16 cellular contexts compared by ENCODE assay signal in genomic region chr3:41808152-41808551, GRCh38.
A peak's percentile ranks its signal among the peaks of the same experiment; 100 is the strongest.
DNase-seq lines count a peak whose midpoint lies in the region; ATAC-seq and TF ChIP-seq lines count a peak whose summit lies in the region.
"Had no signal": no experiment of that assay in that cellular context is flagged by ENCODE, and none has a peak within 500 bp of the region (broad histone marks: within the 10 kb centered on the region; RNA-seq: fewer than 3 reads in every experiment).

No MANE protein-coding gene starts in this region.

- no peak overlapping the region for H3K4me3 ChIP-seq in SJCRH30
- H3K4me3 ChIP-seq in fibroblast of lung (replicated peaks in 1 of 4; ENCODE audit: control extremely low read depth in 1 of 4, insufficient read depth in 1 of 4, low read depth in 3 of 4, low read length in 4 of 4), result no peak overlapping the region
- no peak overlapping the region for H3K4me3 ChIP-seq in smooth muscle cell

- H3K4me2 ChIP-seq in fibroblast of lung (ENCODE audit: extremely low read depth, insufficient read depth, low read length), result no peak overlapping the region
- peak overlapping the region; percentile 45 for H3K4me2 ChIP-seq in smooth muscle cell

- H3K27ac ChIP-seq in SJCRH30, result peak overlapping the region; percentile 29; the same call in 1 of the 2 replicates
- H3K27ac ChIP-seq in fibroblast of lung (ENCODE audit: insufficient read depth, low read length), result no peak overlapping the region
- no peak overlapping the region for H3K27ac ChIP-seq in smooth muscle cell (ENCODE audit: low read depth)
- H3K27ac ChIP-seq: 22Rv1 had no signal

- H3K27me3 ChIP-seq in SJCRH30 (no peaks in the 10 kb centered on the region), fibroblast of lung (ENCODE audit: control insufficient read depth, insufficient read depth, low read length) (no peaks in the 10 kb centered on the region), smooth muscle cell (ENCODE audit: low read depth) (no peaks in the 10 kb centered on the region)

- no peaks in the 10 kb centered on the region for H3K4me1 Mint-ChIP-seq in activated CD8-positive, alpha-beta memory T cell treated with anti-CD3 and anti-CD28 coated beads, Interleukin-2, amount 10 ng/mL, durations not matched to agents 7 days and 5 days
- H3K4me1 Mint-ChIP-seq: memory B cell had no signal

- WGBS in smooth muscle cell (ENCODE audit: low lambda C conversion rate), result 47% methylated on average over 1 of the region's 1 CpG

- peak; percentile 2 for DNase-seq in DMS79 treated with DMSO at 0.1 percent for 48 hours (lab: John Stamatoyannopoulos, UW)
- no peak for DNase-seq in DMS79 (lab: John Stamatoyannopoulos, UW)
- DNase-seq in SJCRH30, result peak; percentile 40 to 64
- DNase-seq in fibroblast of lung (ENCODE audit: low read depth in 2 of 2), result peak; percentile 36 to 76
- DNase-seq in smooth muscle cell (lab: John Stamatoyannopoulos, UW; ENCODE audit: unreplicated experiment), result no peak
- DNase-seq in activated CD8-positive, alpha-beta memory T cell treated with anti-CD3 and anti-CD28 coated beads, Interleukin-2, amount 10 ng/mL, durations not matched to agents 7 days and 5 days, result no peak
- DNase-seq in NCI-H146 treated with DMSO at 0.1 percent for 48 hours (lab: John Stamatoyannopoulos, UW; ENCODE audit: unreplicated experiment), result no peak
- DNase-seq: activated CD8-positive, alpha-beta memory T cell treated with anti-CD3 and anti-CD28 coated beads for 24 hours; activated naive CD4-positive, alpha-beta T cell treated with anti-CD3 and anti-CD28 coated beads, Interleukin-2, amount 50 U/mL, for 16 hours; cortex of kidney; NCI-H146; substantia nigra; T-helper 9 cell had no signal

- peaks cover 9% of the 10 kb centered on the region for H3K4me1 ChIP-seq in SJCRH30
- no peaks in the 10 kb centered on the region for H3K4me1 ChIP-seq in fibroblast of lung (ENCODE audit: control insufficient read depth, extremely low read depth, insufficient read depth, low read length)
- H3K4me1 ChIP-seq in smooth muscle cell (ENCODE audit: low read depth), result no peaks in the 10 kb centered on the region

- H4K20me1 ChIP-seq in fibroblast of lung (ENCODE audit: control insufficient read depth, extremely low read depth, insufficient read depth, low read length), result no peaks in the 10 kb centered on the region
- no peaks in the 10 kb centered on the region for H4K20me1 ChIP-seq in smooth muscle cell (ENCODE audit: low read depth)

- TF ChIP-seq CTCF in fibroblast of lung (conservative IDR thresholded peaks at IDR 0.05 in 1 of 2, IDR thresholded peaks at IDR 0.05 in 1 of 2; ENCODE audit: low read depth in 1 of 2, low read length in 2 of 2) (no peak), smooth muscle cell (IDR thresholded peaks at IDR 0.05; ENCODE audit: borderline replicate concordance, insufficient read depth, poor library complexity, severe bottlenecking) (no peak)

- H3K4me3 Mint-ChIP-seq in activated CD8-positive, alpha-beta memory T cell treated with anti-CD3 and anti-CD28 coated beads, Interleukin-2, amount 10 ng/mL, durations not matched to agents 7 days and 5 days, result no peak overlapping the region
- H3K4me3 Mint-ChIP-seq: memory B cell had no signal

- no peaks in the 10 kb centered on the region for H3K9me3 ChIP-seq in SJCRH30 (replicated peaks)
- no peaks in the 10 kb centered on the region for H3K9me3 ChIP-seq in fibroblast of lung (ENCODE audit: control insufficient read depth, insufficient read depth, low read depth, low read length)
- no peaks in the 10 kb centered on the region for H3K9me3 ChIP-seq in smooth muscle cell (replicated peaks; ENCODE audit: low read depth)

- no peaks in the 10 kb centered on the region for H3K36me3 Mint-ChIP-seq in activated CD8-positive, alpha-beta memory T cell treated with anti-CD3 and anti-CD28 coated beads, Interleukin-2, amount 10 ng/mL, durations not matched to agents 7 days and 5 days

- H3F3A ChIP-seq in smooth muscle cell (ENCODE audit: low read depth), result no peaks in the 10 kb centered on the region

- CTCF ChIA-PET in activated CD8-positive, alpha-beta memory T cell treated with anti-CD3 and anti-CD28 coated beads, Interleukin-2, amount 10 ng/mL, durations not matched to agents 7 days and 5 days (lab: Charles Lee), result no interaction called here

- no peaks in the 10 kb centered on the region for H3K27me3 Mint-ChIP-seq in activated CD8-positive, alpha-beta memory T cell treated with anti-CD3 and anti-CD28 coated beads, Interleukin-2, amount 10 ng/mL, durations not matched to agents 7 days and 5 days
- H3K27me3 Mint-ChIP-seq: memory B cell had no signal

- H3K79me2 ChIP-seq in fibroblast of lung (ENCODE audit: control insufficient read depth, insufficient read depth, low read length), result no peaks in the 10 kb centered on the region
- H3K79me2 ChIP-seq in smooth muscle cell (ENCODE audit: low read depth), result no peaks in the 10 kb centered on the region

- H2AFZ ChIP-seq in fibroblast of lung (ENCODE audit: low read length) (no peak overlapping the region), smooth muscle cell (ENCODE audit: low read depth) (no peak overlapping the region)

- H3K36me3 ChIP-seq in SJCRH30 (no peaks in the 10 kb centered on the region), fibroblast of lung (ENCODE audit: control insufficient read depth, insufficient read depth, low read length) (no peaks in the 10 kb centered on the region), smooth muscle cell (ENCODE audit: low read depth) (no peaks in the 10 kb centered on the region)

- H3K9ac ChIP-seq in fibroblast of lung (ENCODE audit: insufficient read depth, low read length) (no peak overlapping the region), smooth muscle cell (ENCODE audit: low read depth) (no peak overlapping the region)

- no peak overlapping the region for H3K27ac Mint-ChIP-seq in activated CD8-positive, alpha-beta memory T cell treated with anti-CD3 and anti-CD28 coated beads, Interleukin-2, amount 10 ng/mL, durations not matched to agents 7 days and 5 days
- H3K27ac Mint-ChIP-seq: memory B cell had no signal

- H3K9me3 Mint-ChIP-seq in activated CD8-positive, alpha-beta memory T cell treated with anti-CD3 and anti-CD28 coated beads, Interleukin-2, amount 10 ng/mL, durations not matched to agents 7 days and 5 days (ENCODE audit: low read depth), result no peaks in the 10 kb centered on the region

- ATAC-seq in activated CD8-positive, alpha-beta memory T cell treated with anti-CD3 and anti-CD28 coated beads, Interleukin-2, amount 10 ng/mL, durations not matched to agents 7 days and 5 days, result no peak
- no peak for ATAC-seq in HG02870 (IDR thresholded peaks at IDR 0.05; ENCODE audit: unreplicated experiment)

Comparison
In these comparisons a context has a peak if more than half of its experiments do, and no peak if none do; other contexts are left out.
1. DNase-seq: peak in DMS79 treated with DMSO at 0.1 percent for 48 hours (single experiment), SJCRH30 (2 of 2) and fibroblast of lung (2 of 2); none in DMS79 (single experiment), smooth muscle cell (single experiment), activated CD8-positive, alpha-beta memory T cell treated with anti-CD3 and anti-CD28 coated beads, Interleukin-2, amount 10 ng/mL, durations not matched to agents 7 days and 5 days (single experiment) and NCI-H146 treated with DMSO at 0.1 percent for 48 hours (single experiment).